In the genomic region with DNA sequence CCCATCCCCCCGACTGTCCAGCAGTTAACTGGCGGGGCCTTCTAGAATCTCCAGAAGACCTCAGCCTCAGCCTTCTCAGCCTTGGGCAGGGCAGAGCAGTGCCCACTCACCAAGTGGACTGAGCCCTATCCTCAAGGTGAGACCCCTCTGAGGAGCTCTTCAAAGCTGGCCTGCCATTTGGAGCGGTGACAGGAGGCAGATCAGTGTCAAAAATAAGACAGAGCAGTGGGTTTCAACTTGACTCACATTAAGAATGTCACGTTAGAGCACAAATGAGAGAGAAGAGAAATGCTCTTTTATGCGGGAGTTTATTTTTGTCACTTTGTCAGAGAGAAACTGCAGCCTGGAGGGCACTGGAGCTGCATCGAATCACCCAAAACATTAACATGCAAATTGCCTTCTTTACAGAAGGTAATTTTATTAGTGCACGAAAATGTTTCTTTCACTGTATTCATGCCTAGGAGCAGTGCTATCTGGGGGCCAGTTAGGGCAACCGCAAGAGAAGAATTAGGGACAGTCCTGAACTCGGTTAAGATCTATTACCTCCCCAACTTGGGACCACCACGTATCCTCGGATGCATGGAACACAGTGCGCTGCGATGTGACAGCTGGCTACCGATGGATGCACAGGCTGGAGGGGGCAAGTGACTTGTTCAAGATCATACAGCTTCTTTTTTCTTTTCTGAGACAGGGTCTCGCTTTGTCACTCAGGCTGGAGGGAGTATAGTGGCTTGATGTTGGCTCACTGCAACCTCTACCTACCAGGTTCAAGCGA, we compare ENCODE assay signal across 15 cellular contexts.
DNase-seq lines count a peak whose midpoint lies in the region; ATAC-seq and TF ChIP-seq lines count a peak whose summit lies in the region.
"Had no signal": no experiment of that assay in that cellular context is flagged by ENCODE, and none has a peak within 500 bp of the region (broad histone marks: within the 10 kb centered on the region; RNA-seq: fewer than 3 reads in every experiment).

No MANE protein-coding gene starts in this region.

- no peaks in the 10 kb centered on the region for H3K9me3 ChIP-seq in upper lobe of right lung
- H3K9me3 ChIP-seq: breast epithelium had no signal

- H3K4me3 ChIP-seq in upper lobe of right lung: no peak overlapping the region
- H3K4me3 ChIP-seq: breast epithelium had no signal

- DNase-seq in activated naive CD4-positive, alpha-beta T cell treated with anti-CD3 and anti-CD28 coated beads, Interleukin-2, amount 50 U/mL, for 72 hours (ENCODE audit: low spot score in 2 of 2): peak in 1 of 2 donors; percentile 29
- no peak for DNase-seq in activated naive CD4-positive, alpha-beta T cell treated with anti-CD3 and anti-CD28 coated beads, Interleukin-2, amount 10 ng/mL, durations not matched to agents 7 days and 5 days
- no peak for DNase-seq in activated CD8-positive, alpha-beta T cell treated with anti-CD3 and anti-CD28 coated beads, Interleukin-2, amount 10 ng/mL, durations not matched to agents 7 days and 5 days
- DNase-seq in upper lobe of right lung (peak; percentile 38), posterior cingulate gyrus (no peak), DMS79 (lab: John Stamatoyannopoulos, UW) (no peak), hypothalamus (lab: John Stamatoyannopoulos, UW) (no peak)
- DNase-seq: DND-41, hippocampal formation, mesenchymal stem cell, NCI-H2171 treated with DMSO at 0.1 percent for 48 hours had no signal

- H3K27ac ChIP-seq in upper lobe of right lung: no peak overlapping the region
- H3K27ac ChIP-seq: breast epithelium, KMS-11 had no signal

- no peak overlapping the region for H3K4me3 Mint-ChIP-seq in activated naive CD4-positive, alpha-beta T cell treated with anti-CD3 and anti-CD28 coated beads, Interleukin-2, amount 10 ng/mL, durations not matched to agents 7 days and 5 days
- no peak overlapping the region for H3K4me3 Mint-ChIP-seq in activated CD8-positive, alpha-beta T cell treated with anti-CD3 and anti-CD28 coated beads, Interleukin-2, amount 10 ng/mL, durations not matched to agents 7 days and 5 days

- peaks cover 5 to 10% of the 10 kb centered on the region in 2 donors for H3K9me3 Mint-ChIP-seq in activated naive CD4-positive, alpha-beta T cell treated with anti-CD3 and anti-CD28 coated beads, Interleukin-2, amount 50 U/mL, for 72 hours
- no peaks in the 10 kb centered on the region for H3K9me3 Mint-ChIP-seq in activated naive CD4-positive, alpha-beta T cell treated with anti-CD3 and anti-CD28 coated beads, Interleukin-2, amount 10 ng/mL, durations not matched to agents 7 days and 5 days
- peaks cover 7% of the 10 kb centered on the region for H3K9me3 Mint-ChIP-seq in activated CD8-positive, alpha-beta T cell treated with anti-CD3 and anti-CD28 coated beads, Interleukin-2, amount 10 ng/mL, durations not matched to agents 7 days and 5 days (ENCODE audit: insufficient read depth)

- POLR2A ChIA-PET in activated CD8-positive, alpha-beta T cell treated with anti-CD3 and anti-CD28 coated beads, Interleukin-2, amount 10 ng/mL, durations not matched to agents 7 days and 5 days (lab: Charles Lee): no interaction called here

- TF ChIP-seq CTCF in upper lobe of right lung (IDR thresholded peaks at IDR 0.05): no peak

- H3K36me3 Mint-ChIP-seq in activated naive CD4-positive, alpha-beta T cell treated with anti-CD3 and anti-CD28 coated beads, Interleukin-2, amount 50 U/mL, for 72 hours: peaks cover 7 to 12% of the 10 kb centered on the region in 2 donors
- H3K36me3 Mint-ChIP-seq in activated naive CD4-positive, alpha-beta T cell treated with anti-CD3 and anti-CD28 coated beads, Interleukin-2, amount 10 ng/mL, durations not matched to agents 7 days and 5 days: no peaks in the 10 kb centered on the region
- H3K36me3 Mint-ChIP-seq in activated CD8-positive, alpha-beta T cell treated with anti-CD3 and anti-CD28 coated beads, Interleukin-2, amount 10 ng/mL, durations not matched to agents 7 days and 5 days (ENCODE audit: low read depth): no peaks in the 10 kb centered on the region

- H3K27me3 Mint-ChIP-seq in activated naive CD4-positive, alpha-beta T cell treated with anti-CD3 and anti-CD28 coated beads, Interleukin-2, amount 10 ng/mL, durations not matched to agents 7 days and 5 days: peaks cover 16% of the 10 kb centered on the region
- H3K27me3 Mint-ChIP-seq in activated CD8-positive, alpha-beta T cell treated with anti-CD3 and anti-CD28 coated beads, Interleukin-2, amount 10 ng/mL, durations not matched to agents 7 days and 5 days (ENCODE audit: low read depth): peaks cover 10% of the 10 kb centered on the region

- H3K36me3 ChIP-seq in upper lobe of right lung: no peaks in the 10 kb centered on the region
- H3K36me3 ChIP-seq: breast epithelium had no signal

- CTCF ChIA-PET in activated naive CD4-positive, alpha-beta T cell treated with anti-CD3 and anti-CD28 coated beads, Interleukin-2, amount 10 ng/mL, durations not matched to agents 7 days and 5 days (lab: Charles Lee): no interaction called here
- CTCF ChIA-PET in activated CD8-positive, alpha-beta T cell treated with anti-CD3 and anti-CD28 coated beads, Interleukin-2, amount 10 ng/mL, durations not matched to agents 7 days and 5 days (lab: Charles Lee): interaction anchor here (1.7 kb wide), 1 partner anchor 156 kb away, joined by 4 read pairs; no protein-coding TSS in a partner anchor

- H3K27me3 ChIP-seq in upper lobe of right lung: no peaks in the 10 kb centered on the region
- H3K27me3 ChIP-seq: breast epithelium had no signal

- intact Hi-C loops in upper lobe of right lung (cut with DNase I) (no loop called here), posterior cingulate gyrus (cut with DNase I) (loop anchor here (10.0 kb wide), 1 partner anchor 65 kb away; no protein-coding TSS in a partner anchor)

- peaks cover 3% of the 10 kb centered on the region for H3K4me1 Mint-ChIP-seq in activated naive CD4-positive, alpha-beta T cell treated with anti-CD3 and anti-CD28 coated beads, Interleukin-2, amount 10 ng/mL, durations not matched to agents 7 days and 5 days
- peaks cover 17% of the 10 kb centered on the region for H3K4me1 Mint-ChIP-seq in activated CD8-positive, alpha-beta T cell treated with anti-CD3 and anti-CD28 coated beads, Interleukin-2, amount 10 ng/mL, durations not matched to agents 7 days and 5 days (ENCODE audit: low read depth)

- H3K27ac Mint-ChIP-seq in activated naive CD4-positive, alpha-beta T cell treated with anti-CD3 and anti-CD28 coated beads, Interleukin-2, amount 50 U/mL, for 72 hours: no peak overlapping the region
- no peak overlapping the region for H3K27ac Mint-ChIP-seq in activated naive CD4-positive, alpha-beta T cell treated with anti-CD3 and anti-CD28 coated beads, Interleukin-2, amount 10 ng/mL, durations not matched to agents 7 days and 5 days
- no peak overlapping the region for H3K27ac Mint-ChIP-seq in activated CD8-positive, alpha-beta T cell treated with anti-CD3 and anti-CD28 coated beads, Interleukin-2, amount 10 ng/mL, durations not matched to agents 7 days and 5 days

- H3K4me1 ChIP-seq in upper lobe of right lung: no peaks in the 10 kb centered on the region
- H3K4me1 ChIP-seq: breast epithelium had no signal

- peak; percentile 83 to 91 for ATAC-seq in activated naive CD4-positive, alpha-beta T cell treated with anti-CD3 and anti-CD28 coated beads, Interleukin-2, amount 50 U/mL, for 72 hours
- ATAC-seq in HG02588 (IDR thresholded peaks at IDR 0.05; ENCODE audit: unreplicated experiment) (peak; percentile 63), upper lobe of right lung (no peak)
- peak; percentile 17 for ATAC-seq in activated CD8-positive, alpha-beta T cell treated with anti-CD3 and anti-CD28 coated beads, Interleukin-2, amount 10 ng/mL, durations not matched to agents 7 days and 5 days
- ATAC-seq: Panc1 had no signal
